Comparison of ENCODE assay signal across 28 cellular contexts in the genomic region with DNA sequence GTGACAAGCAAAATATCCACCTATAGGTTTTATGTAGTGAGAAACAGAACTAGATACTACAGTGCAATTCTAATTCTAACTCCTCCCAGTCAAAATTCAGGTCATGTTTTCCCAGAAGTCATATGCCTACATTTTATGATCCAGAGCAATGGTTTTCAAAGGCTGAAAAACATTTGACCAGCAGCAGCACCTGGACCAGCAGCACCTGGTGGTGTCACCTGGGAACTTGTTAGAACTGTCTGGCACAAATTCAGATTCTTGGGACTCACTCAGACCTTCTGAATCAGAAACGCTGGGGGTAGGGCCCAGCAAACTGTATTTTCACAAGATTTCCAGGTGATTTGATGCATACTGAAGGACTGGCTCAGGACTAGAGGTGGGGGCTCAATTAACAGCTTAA.
A peak's percentile ranks its signal among the peaks of the same experiment; 100 is the strongest.
DNase-seq lines count a peak whose midpoint lies in the region; ATAC-seq and TF ChIP-seq lines count a peak whose summit lies in the region.
"Had no signal": no experiment of that assay in that cellular context is flagged by ENCODE, and none has a peak within 500 bp of the region (broad histone marks: within the 10 kb centered on the region; RNA-seq: fewer than 3 reads in every experiment).

No MANE protein-coding gene starts in this region.

- ATAC-seq in foreskin keratinocyte (no peak), upper lobe of left lung (ENCODE audit: low FRiP score in 2 of 2) (no peak)
- ATAC-seq in stimulated activated naive CD8-positive, alpha-beta T cell treated with anti-CD3 and anti-CD28 coated beads, Interleukin-15, amount 100 ng/mL, for 72 hours: no peak
- ATAC-seq: A549, K562, WTC11 had no signal

- TF ChIP-seq CTCF in foreskin keratinocyte (conservative IDR thresholded peaks at IDR 0.05) (peak; percentile 16), transverse colon (IDR thresholded peaks at IDR 0.05) (peak in 3 of 5 experiments; percentile 16 to 23 (median 22)), upper lobe of left lung (IDR thresholded peaks at IDR 0.05) (peak in 1 of 6 experiments; percentile 22)

- H3K9me3 Mint-ChIP-seq in stimulated activated naive CD8-positive, alpha-beta T cell treated with anti-CD3 and anti-CD28 coated beads, Interleukin-15, amount 100 ng/mL, for 72 hours: no peaks in the 10 kb centered on the region
- H3K9me3 Mint-ChIP-seq: WTC11 had no signal

- DNase-seq in NCI-H2081 (lab: John Stamatoyannopoulos, UW) (peak; percentile 15 to 56), NCI-H2081 treated with DMSO at 0.1 percent for 48 hours (lab: John Stamatoyannopoulos, UW) (no peak), NCI-H774 (lab: John Stamatoyannopoulos, UW) (peak; percentile 62), foreskin keratinocyte (no peak), transverse colon (peak; percentile 12), upper lobe of left lung (no peak), H4 (ENCODE audit: low spot score) (no peak)
- DNase-seq in stimulated activated naive CD8-positive, alpha-beta T cell treated with anti-CD3 and anti-CD28 coated beads, Interleukin-15, amount 100 ng/mL, for 72 hours: no peak
- DNase-seq: activated CD4-positive, alpha-beta T cell treated with anti-CD3 and anti-CD28 coated beads, Interleukin-2, amount 50 U/mL, for 4 hours; activated CD8-positive, alpha-beta memory T cell treated with anti-CD3 and anti-CD28 coated beads, Interleukin-2, amount 50 U/mL, for 48 hours; activated effector memory CD4-positive, alpha-beta T cell treated with Interleukin-2 at 50 U/mL for 16 hours; BE2C; Calu3; effector memory CD4-positive, alpha-beta T cell; esophagus squamous epithelium; HCEC 1CT; MM.1S; NCI-H146; NCI-H345; nucleus accumbens; RPMI8226; stimulated activated CD4-positive, alpha-beta T cell treated with anti-CD3 and anti-CD28 coated beads, Interleukin-2, amount 100 ng/mL, for 48 hours; stimulated activated naive CD4-positive, alpha-beta T cell; T-helper 9 cell had no signal

- H3K4me1 Mint-ChIP-seq in stimulated activated naive CD8-positive, alpha-beta T cell treated with anti-CD3 and anti-CD28 coated beads, Interleukin-15, amount 100 ng/mL, for 72 hours: peaks cover 3% of the 10 kb centered on the region

- in situ Hi-C loops in transverse colon (cut with MboI; ENCODE audit: low pct_ligation_motif_present in 1 of 4, low pct_unique_long_range_greater_than_20kb in 1 of 4, low sequenced_read_pairs in 3 of 4): no loop called here

- 41% methylated on average over 1 of the region's 1 CpG; no CpG with 5 or more reads in 1 of the 2 donors for WGBS in transverse colon (ENCODE audit: low coverage in 1 of 2), 2 donors
- WGBS in upper lobe of left lung, 2 donors: 62 to 80% methylated on average over 1 of the region's 1 CpG

- H3K27me3 ChIP-seq in foreskin keratinocyte (no peaks in the 10 kb centered on the region), transverse colon (no peaks in the 10 kb centered on the region), upper lobe of left lung (no peaks in the 10 kb centered on the region)
- H3K27me3 ChIP-seq: BE2C, esophagus squamous epithelium had no signal

- H3K4me3 ChIP-seq in transverse colon (no peak overlapping the region), upper lobe of left lung (no peak overlapping the region)
- H3K4me3 ChIP-seq: A549, esophagus squamous epithelium, K562, skin epidermis had no signal

- H3K4me3 Mint-ChIP-seq in stimulated activated naive CD8-positive, alpha-beta T cell treated with anti-CD3 and anti-CD28 coated beads, Interleukin-15, amount 100 ng/mL, for 72 hours: no peak overlapping the region
- H3K4me3 Mint-ChIP-seq: WTC11 had no signal

- no peak overlapping the region for H3K27ac Mint-ChIP-seq in stimulated activated naive CD8-positive, alpha-beta T cell treated with anti-CD3 and anti-CD28 coated beads, Interleukin-15, amount 100 ng/mL, for 72 hours
- H3K27ac Mint-ChIP-seq: WTC11 had no signal

- no peak overlapping the region for H3K27ac ChIP-seq in foreskin keratinocyte
- no peak overlapping the region for H3K27ac ChIP-seq in transverse colon
- no peak overlapping the region for H3K27ac ChIP-seq in upper lobe of left lung
- H3K27ac ChIP-seq: A549, esophagus squamous epithelium, skin epidermis had no signal

- no peak for TF ChIP-seq EP300 in transverse colon (IDR thresholded peaks at IDR 0.05; ENCODE audit: low read depth)
- no peak for TF ChIP-seq EP300 in upper lobe of left lung (IDR thresholded peaks at IDR 0.05)

- H3K9me3 ChIP-seq in transverse colon: no peaks in the 10 kb centered on the region
- no peaks in the 10 kb centered on the region for H3K9me3 ChIP-seq in upper lobe of left lung
- H3K9me3 ChIP-seq: A549, BE2C, esophagus squamous epithelium had no signal

- intact Hi-C loops in transverse colon (cut with DNase I; ENCODE audit: low total_unique reads): no loop called here

- H3K4me1 ChIP-seq in foreskin keratinocyte: peaks cover 5% of the 10 kb centered on the region
- peaks cover 0 to 8% (median 3%) of the 10 kb centered on the region in 4 donors for H3K4me1 ChIP-seq in transverse colon
- H3K4me1 ChIP-seq in upper lobe of left lung: peaks cover 0 to 3% (median 1%) of the 10 kb centered on the region in 4 donors
- H3K4me1 ChIP-seq: A549, BE2C had no signal

- no peaks in the 10 kb centered on the region for H3K27me3 Mint-ChIP-seq in stimulated activated naive CD8-positive, alpha-beta T cell treated with anti-CD3 and anti-CD28 coated beads, Interleukin-15, amount 100 ng/mL, for 72 hours

- TF ChIP-seq POLR2A in transverse colon (IDR thresholded peaks at IDR 0.05) (no peak), upper lobe of left lung (IDR thresholded peaks at IDR 0.05) (no peak)

- H3K36me3 ChIP-seq in transverse colon (no peaks in the 10 kb centered on the region), upper lobe of left lung (no peaks in the 10 kb centered on the region)
- H3K36me3 ChIP-seq: BE2C, esophagus squamous epithelium had no signal

Comparison
In these comparisons a context has a peak if more than half of its experiments do, and no peak if none do; other contexts are left out.
1. DNase-seq: peak in NCI-H2081 (2 of 2), NCI-H774 (single experiment) and transverse colon (single experiment); none in NCI-H2081 treated with DMSO at 0.1 percent for 48 hours (single experiment), foreskin keratinocyte (0 of 2), stimulated activated naive CD8-positive, alpha-beta T cell treated with anti-CD3 and anti-CD28 coated beads, Interleukin-15, amount 100 ng/mL, for 72 hours (0 of 2), upper lobe of left lung (0 of 2) and H4 (single experiment).